In the genomic region with DNA sequence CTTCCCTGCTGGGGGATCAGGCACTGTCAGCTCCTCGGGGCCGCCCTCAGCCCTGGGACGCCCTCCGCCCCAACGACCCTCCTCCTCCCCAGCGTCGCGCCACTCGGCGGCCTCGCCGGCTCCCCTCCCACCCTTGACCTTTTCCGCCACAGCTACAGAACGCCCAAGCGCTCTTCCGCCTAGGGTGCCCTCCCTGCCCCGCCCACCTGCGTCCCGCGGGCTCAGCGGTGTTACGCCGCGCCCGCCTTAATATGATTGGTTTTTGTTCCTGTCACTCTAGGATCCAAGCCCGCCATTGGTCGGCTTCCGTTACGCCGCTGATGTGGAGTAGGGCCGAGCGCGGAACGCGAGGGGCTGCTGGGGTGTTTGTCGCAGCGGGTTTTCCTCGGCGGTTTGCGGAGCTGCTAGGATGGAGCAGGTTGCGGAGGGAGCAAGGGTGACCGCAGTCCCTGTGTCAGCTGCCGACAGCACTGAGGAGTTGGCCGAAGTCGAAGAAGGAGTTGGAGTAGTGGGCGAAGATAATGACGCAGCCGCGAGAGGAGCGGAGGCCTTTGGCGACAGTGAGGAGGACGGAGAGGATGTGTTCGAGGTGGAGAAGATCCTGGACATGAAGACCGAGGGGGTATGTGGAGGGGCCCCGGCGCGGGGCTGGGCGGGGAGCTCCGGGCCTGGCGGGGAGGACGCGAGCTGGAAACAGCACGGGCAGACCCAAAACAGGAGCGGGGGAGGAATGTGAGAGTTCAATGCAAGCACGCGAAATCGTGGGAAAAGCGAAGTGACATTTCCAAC, we compare ENCODE assay signal across 8 cellular contexts. TPM values are rescaled to one million over a fixed set of nuclear protein-coding genes. Genes with fewer than 3 reads are reported as not detected.
DNase-seq lines count a peak whose midpoint lies in the region; ATAC-seq and TF ChIP-seq lines count a peak whose summit lies in the region.

A gene with protein sequence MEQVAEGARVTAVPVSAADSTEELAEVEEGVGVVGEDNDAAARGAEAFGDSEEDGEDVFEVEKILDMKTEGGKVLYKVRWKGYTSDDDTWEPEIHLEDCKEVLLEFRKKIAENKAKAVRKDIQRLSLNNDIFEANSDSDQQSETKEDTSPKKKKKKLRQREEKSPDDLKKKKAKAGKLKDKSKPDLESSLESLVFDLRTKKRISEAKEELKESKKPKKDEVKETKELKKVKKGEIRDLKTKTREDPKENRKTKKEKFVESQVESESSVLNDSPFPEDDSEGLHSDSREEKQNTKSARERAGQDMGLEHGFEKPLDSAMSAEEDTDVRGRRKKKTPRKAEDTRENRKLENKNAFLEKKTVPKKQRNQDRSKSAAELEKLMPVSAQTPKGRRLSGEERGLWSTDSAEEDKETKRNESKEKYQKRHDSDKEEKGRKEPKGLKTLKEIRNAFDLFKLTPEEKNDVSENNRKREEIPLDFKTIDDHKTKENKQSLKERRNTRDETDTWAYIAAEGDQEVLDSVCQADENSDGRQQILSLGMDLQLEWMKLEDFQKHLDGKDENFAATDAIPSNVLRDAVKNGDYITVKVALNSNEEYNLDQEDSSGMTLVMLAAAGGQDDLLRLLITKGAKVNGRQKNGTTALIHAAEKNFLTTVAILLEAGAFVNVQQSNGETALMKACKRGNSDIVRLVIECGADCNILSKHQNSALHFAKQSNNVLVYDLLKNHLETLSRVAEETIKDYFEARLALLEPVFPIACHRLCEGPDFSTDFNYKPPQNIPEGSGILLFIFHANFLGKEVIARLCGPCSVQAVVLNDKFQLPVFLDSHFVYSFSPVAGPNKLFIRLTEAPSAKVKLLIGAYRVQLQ (plus strand): TSS at position 320 of the 789 bp plus-strand sequence. CDS start 90 bp downstream, at position 410.

- ATAC-seq in GM21717 (IDR thresholded peaks at IDR 0.05; ENCODE audit: unreplicated experiment) (peak; percentile 98), esophagus mucosa (peak; percentile 100)
- peak; percentile 98 to 99 for ATAC-seq in activated T-cell treated with anti-CD3 and anti-CD28 coated beads, Interleukin-2, amount 50 U/mL, for 4 hours

- H3K36me3 Mint-ChIP-seq in activated T-cell treated with anti-CD3 and anti-CD28 coated beads, Interleukin-2, amount 50 U/mL, for 4 hours (ENCODE audit: insufficient read depth): peaks cover 3% of the 10 kb centered on the region

- H3K4me1 ChIP-seq in muscle layer of duodenum (ENCODE audit: control insufficient read depth in 1 of 2, insufficient read depth in 2 of 2, low read length in 2 of 2): peaks cover 7 to 18% of the 10 kb centered on the region in 2 donors

- no peaks in the 10 kb centered on the region for H3K27me3 Mint-ChIP-seq in activated T-cell treated with anti-CD3 and anti-CD28 coated beads, Interleukin-2, amount 50 U/mL, for 4 hours (ENCODE audit: low read depth)

- H3K4me1 Mint-ChIP-seq in activated T-cell treated with anti-CD3 and anti-CD28 coated beads, Interleukin-2, amount 50 U/mL, for 4 hours (ENCODE audit: low read depth): peaks cover 29% of the 10 kb centered on the region

- no peaks in the 10 kb centered on the region for H3K27me3 ChIP-seq in muscle layer of duodenum (ENCODE audit: low read depth, low read length)

- H3K27ac ChIP-seq in muscle layer of duodenum (ENCODE audit: low read length): peak within 1 kb of the TSS; percentile 90

- in situ Hi-C loops in KBM-7 (cut with MboI; ENCODE audit: low pct_unique_long_range_greater_than_20kb, low sequenced_read_pairs): no loop called here

- peak within 1 kb of the TSS; percentile 94 to 96 for H3K4me3 ChIP-seq in muscle layer of duodenum (ENCODE audit: low read depth in 1 of 2, low read length in 2 of 2)

- no peaks in the 10 kb centered on the region for H3K9me3 ChIP-seq in muscle layer of duodenum (ENCODE audit: control insufficient read depth in 1 of 2, low read length in 2 of 2)

- H3K36me3 ChIP-seq in muscle layer of duodenum (ENCODE audit: control insufficient read depth in 1 of 2, insufficient read depth in 2 of 2, low read length in 2 of 2): no peaks in the 10 kb centered on the region

- peaks cover 4% of the 10 kb centered on the region for H3K9me3 Mint-ChIP-seq in activated T-cell treated with anti-CD3 and anti-CD28 coated beads, Interleukin-2, amount 50 U/mL, for 4 hours

- DNase-seq in DMS153 treated with DMSO at 0.1 percent for 48 hours (lab: John Stamatoyannopoulos, UW; ENCODE audit: unreplicated experiment) (peak; percentile 86), KBM-7 (peak; percentile 97)
- peak; percentile 92 for DNase-seq in activated T-cell treated with anti-CD3 and anti-CD28 coated beads, Interleukin-2, amount 50 U/mL, for 4 hours
- DNase-seq in stimulated activated CD8-positive, alpha-beta memory T cell treated with anti-CD3 and anti-CD28 coated beads, Interleukin-7, amount 100 ng/mL, for 4 hours (ENCODE audit: low read depth in 2 of 2): peak; percentile 88 to 92

- H3K4me3 Mint-ChIP-seq in activated T-cell treated with anti-CD3 and anti-CD28 coated beads, Interleukin-2, amount 50 U/mL, for 4 hours: peak within 1 kb of the TSS; percentile 100

TF ChIP-seq in PFSK-1, 5 proteins besides CTCF, POLR2A, EP300 and RAD21:
- TF ChIP-seq TAF1 (IDR thresholded peaks at IDR 0.05; ENCODE audit: borderline replicate concordance, insufficient read depth, low read length) (no peak), FOXP2 (optimal IDR thresholded peaks at IDR 0.05; ENCODE audit: borderline replicate concordance, extremely low read depth, extremely low read length, insufficient read depth) (peak; percentile 30)

RNA-seq across cellular contexts. Expression of the gene that starts here (rescaled TPM):
- 9.6 TPM for polyA plus RNA-seq in PFSK-1 (2012; ENCODE audit: insufficient read length, low read depth)
- 10 to 100 TPM; 26.6 to 30.3 (median 29.9) TPM for total RNA-seq in activated T-cell treated with anti-CD3 and anti-CD28 coated beads, Interleukin-2, amount 50 U/mL, for 4 hours
- total RNA-seq in esophagus mucosa: 16.1 TPM

Comparison
In these comparisons a context has a peak if more than half of its experiments do, and no peak if none do; other contexts are left out.
1. Peak in every context shown above with its lines: DNase-seq, ATAC-seq, H3K4me3 ChIP-seq and H3K27ac ChIP-seq.